1 cellular context compared by ENCODE assay signal in genomic region chr17:78559749-78560368, GRCh38.
TF ChIP-seq lines count a peak whose summit lies in the region.

No MANE protein-coding gene starts in this region.

TF ChIP-seq in K562, 482 proteins besides CTCF, POLR2A, EP300 and RAD21 (continued from another document):
- no peak for TF ChIP-seq ARID3B (CRISPR knock-in tag; IDR thresholded peaks at IDR 0.05; ENCODE audit: borderline replicate concordance)
- peak; percentile 38; the same call in 1 of the 2 replicates for TF ChIP-seq CTBP1 (IDR thresholded peaks at IDR 0.05; ENCODE audit: borderline replicate concordance)
- TF ChIP-seq MAFG (tag; conservative IDR thresholded peaks at IDR 0.05): no peak
- no peak for TF ChIP-seq TRIM24 (IDR thresholded peaks at IDR 0.05)
- 0 out of 4 replicates have a peak, but pooled peaks of 1 of the 2 experiments have one; percentile 7 for TF ChIP-seq RCOR1 (IDR thresholded peaks at IDR 0.05; ENCODE audit: borderline replicate concordance in 1 of 2, low read depth in 2 of 2, low read length in 2 of 2)
- 0 out of 2 replicates have a peak, but pooled peaks have one; percentile 23 for TF ChIP-seq CREM (IDR thresholded peaks at IDR 0.05; ENCODE audit: low read depth)
- TF ChIP-seq PRPF4 (IDR thresholded peaks at IDR 0.05; ENCODE audit: insufficient read depth, low read depth, low read length, poor library complexity, severe bottlenecking): no peak
- peak; percentile 5 for TF ChIP-seq ZFP36 (IDR thresholded peaks at IDR 0.05; ENCODE audit: low read depth, low read length, partially characterized antibody)
- 0 out of 2 replicates have a peak, but pooled peaks have one; percentile 23 for TF ChIP-seq SMC3 (conservative IDR thresholded peaks at IDR 0.05; ENCODE audit: insufficient read depth, low read depth, low read length)
- peak; percentile 14; the same call in 1 of the 2 replicates for TF ChIP-seq L3MBTL2 (IDR thresholded peaks at IDR 0.05)
- no peak for TF ChIP-seq TFAM (CRISPR knock-in tag; conservative IDR thresholded peaks at IDR 0.05)
- no peak for TF ChIP-seq RERE (CRISPR knock-in tag; IDR thresholded peaks at IDR 0.05; ENCODE audit: borderline replicate concordance)
- TF ChIP-seq VEZF1 (CRISPR knock-in tag; IDR thresholded peaks at IDR 0.05): peak; percentile 32; the same call in 1 of the 2 replicates
- no peak for TF ChIP-seq ZNF740 (CRISPR knock-in tag; IDR thresholded peaks at IDR 0.05)
- peak in 1 of 2 experiments; percentile 33; a peak in 1 of 4 replicates for TF ChIP-seq ZNF740 (tag; IDR thresholded peaks at IDR 0.05)
- 0 out of 4 replicates have a peak, but pooled peaks of 1 of the 2 experiments have one; percentile 37 for TF ChIP-seq MAZ (CRISPR knock-in tag; conservative IDR thresholded peaks at IDR 0.05 in 1 of 2, IDR thresholded peaks at IDR 0.05 in 1 of 2)
